ENCODE assay signal across 1 cellular context in the genomic region with DNA sequence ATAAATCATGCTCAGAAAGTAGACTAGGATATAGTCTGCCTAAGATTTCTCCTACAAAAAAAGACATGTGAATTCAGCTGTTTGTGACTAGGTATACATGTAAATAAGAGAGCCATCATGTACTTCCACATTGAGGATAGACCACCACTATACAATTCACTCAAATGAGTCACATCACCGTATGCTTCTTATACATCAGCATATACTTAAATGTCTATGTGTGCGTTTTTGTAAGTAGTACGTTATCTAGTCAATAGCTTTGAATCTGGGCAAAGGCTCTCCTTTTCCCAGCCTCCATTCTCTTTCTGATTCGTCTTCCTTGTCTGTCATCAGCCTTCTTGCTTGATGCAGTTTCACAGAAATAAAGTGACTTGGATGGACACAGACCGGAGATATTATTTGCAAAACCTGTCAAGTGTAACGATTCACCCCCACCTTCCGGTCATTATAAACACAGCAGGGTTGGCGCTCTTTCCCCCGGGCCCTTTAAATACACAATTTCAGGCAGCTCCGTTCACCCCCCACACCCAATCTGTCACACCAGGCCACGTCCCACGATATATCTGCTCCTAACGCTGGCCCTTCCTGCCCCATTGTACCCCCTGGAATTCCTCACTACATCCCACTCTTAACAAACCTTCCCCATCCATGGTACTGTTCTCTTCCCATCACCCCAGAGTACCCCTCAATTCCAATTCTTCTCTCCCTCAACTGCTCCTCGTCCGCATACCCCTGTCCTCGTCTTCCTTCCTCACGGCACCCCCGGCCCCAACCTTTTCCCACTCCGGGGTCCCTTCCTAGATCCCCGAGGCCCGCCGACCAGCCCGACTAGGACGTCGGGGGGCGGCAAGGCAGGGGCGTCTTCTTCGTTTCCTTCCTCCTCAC.
TF ChIP-seq lines count a peak whose summit lies in the region.

No MANE protein-coding gene starts in this region.

TF ChIP-seq in K562, 482 proteins besides CTCF, POLR2A, EP300 and RAD21 (continued from another document):
- TF ChIP-seq GTF2E2 (tag; IDR thresholded peaks at IDR 0.05) (no peak), BRD9 (IDR thresholded peaks at IDR 0.05; ENCODE audit: low read depth, partially characterized antibody) (peak; percentile 41), NONO (IDR thresholded peaks at IDR 0.05; ENCODE audit: low read depth in 2 of 2, low read length in 1 of 2) (no peak), ZNF134 (CRISPR knock-in tag; conservative IDR thresholded peaks at IDR 0.05) (no peak), ELF4 (CRISPR knock-in tag; IDR thresholded peaks at IDR 0.05) (0 out of 2 replicates have a peak, but pooled peaks have one; percentile 17), ZNF830 (CRISPR knock-in tag; IDR thresholded peaks at IDR 0.05) (no peak), SMARCA4 (IDR thresholded peaks at IDR 0.05) (peak; percentile 60; the same call in 1 of the 2 replicates), MXI1 (IDR thresholded peaks at IDR 0.05; ENCODE audit: low read depth, low read length) (0 out of 2 replicates have a peak, but pooled peaks have one; percentile 64), EHMT2 (IDR thresholded peaks at IDR 0.05) (peak; percentile 43; the same call in 1 of the 2 replicates), DPF2 (IDR thresholded peaks at IDR 0.05) (peak; percentile 40; the same call in 1 of the 2 replicates), ZNF644 (tag; IDR thresholded peaks at IDR 0.05; ENCODE audit: low read depth) (no peak), MTA1 (IDR thresholded peaks at IDR 0.05; ENCODE audit: borderline replicate concordance) (peak; percentile 66), POLR2G (IDR thresholded peaks at IDR 0.05; ENCODE audit: low read depth, low read length) (no peak), PURB (CRISPR knock-in tag; IDR thresholded peaks at IDR 0.05; ENCODE audit: low read depth) (no peak), CEBPG (CRISPR knock-in tag; IDR thresholded peaks at IDR 0.05) (no peak), CEBPG (tag; conservative IDR thresholded peaks at IDR 0.05 in 1 of 2, IDR thresholded peaks at IDR 0.05 in 1 of 2) (no peak), PBX2 (CRISPR knock-in tag; IDR thresholded peaks at IDR 0.05; ENCODE audit: low read depth) (no peak), PBX2 (tag; conservative IDR thresholded peaks at IDR 0.05; ENCODE audit: low read depth) (peak; percentile 55; the same call in 1 of the 2 replicates), ATF3 (IDR thresholded peaks at IDR 0.05) (0 out of 2 replicates have a peak, but pooled peaks have one; percentile 11), ATF3 (CRISPR knock-in tag; conservative IDR thresholded peaks at IDR 0.05) (no peak), ETS2 (tag; IDR thresholded peaks at IDR 0.05; ENCODE audit: borderline replicate concordance, poor library complexity, severe bottlenecking) (no peak), THRB (CRISPR knock-in tag; conservative IDR thresholded peaks at IDR 0.05) (peak; percentile 84; the same call in 1 of the 2 replicates), IFI16 (CRISPR knock-in tag; IDR thresholded peaks at IDR 0.05) (no peak), CBX2 (IDR thresholded peaks at IDR 0.05; ENCODE audit: insufficient read depth, low read length, poor library complexity, severe bottlenecking) (no peak), MIER1 (IDR thresholded peaks at IDR 0.05; ENCODE audit: low read depth) (peak; percentile 57; the same call in 1 of the 2 replicates), TBP (optimal IDR thresholded peaks at IDR 0.05; ENCODE audit: low read depth, low read length) (no peak), CUX1 (CRISPR knock-in tag; IDR thresholded peaks at IDR 0.05) (0 out of 2 replicates have a peak, but pooled peaks have one; percentile 38), NR2C2 (CRISPR knock-in tag; IDR thresholded peaks at IDR 0.05) (0 out of 2 replicates have a peak, but pooled peaks have one; percentile 25), NR2C2 (tag; IDR thresholded peaks at IDR 0.05) (no peak), ZNF444 (CRISPR knock-in tag; IDR thresholded peaks at IDR 0.05) (no peak), SIX5 (IDR thresholded peaks at IDR 0.05; ENCODE audit: borderline replicate concordance in 1 of 2, insufficient read depth in 1 of 2, low read depth in 1 of 2, low read length in 2 of 2) (no peak), FOXM1 (IDR thresholded peaks at IDR 0.05; ENCODE audit: low read depth) (no peak), FOXM1 (CRISPR knock-in tag; IDR thresholded peaks at IDR 0.05; ENCODE audit: low read depth) (no peak; the same call in 1 of the 2 replicates), RCOR1 (IDR thresholded peaks at IDR 0.05; ENCODE audit: borderline replicate concordance in 1 of 2, low read depth in 2 of 2, low read length in 2 of 2) (0 out of 4 replicates have a peak, but pooled peaks of 1 of the 2 experiments have one; percentile 38), CBFA2T2 (conservative IDR thresholded peaks at IDR 0.05) (no peak), CHCHD3 (CRISPR knock-in tag; IDR thresholded peaks at IDR 0.05) (no peak)
- TF ChIP-seq, protein P1, sequence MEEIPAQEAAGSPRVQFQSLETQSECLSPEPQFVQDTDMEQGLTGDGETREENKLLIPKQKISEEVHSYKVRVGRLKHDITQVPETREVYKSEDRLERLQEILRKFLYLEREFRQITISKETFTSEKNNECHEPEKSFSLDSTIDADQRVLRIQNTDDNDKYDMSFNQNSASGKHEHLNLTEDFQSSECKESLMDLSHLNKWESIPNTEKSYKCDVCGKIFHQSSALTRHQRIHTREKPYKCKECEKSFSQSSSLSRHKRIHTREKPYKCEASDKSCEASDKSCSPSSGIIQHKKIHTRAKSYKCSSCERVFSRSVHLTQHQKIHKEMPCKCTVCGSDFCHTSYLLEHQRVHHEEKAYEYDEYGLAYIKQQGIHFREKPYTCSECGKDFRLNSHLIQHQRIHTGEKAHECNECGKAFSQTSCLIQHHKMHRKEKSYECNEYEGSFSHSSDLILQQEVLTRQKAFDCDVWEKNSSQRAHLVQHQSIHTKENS (CRISPR knock-in tag; IDR thresholded peaks at IDR 0.05), result 0 out of 2 replicates have a peak, but pooled peaks have one; percentile 18
